In genomic region chr6:36608788-36609563, GRCh38 we compare ENCODE assay signal across 13 cellular contexts. TPM values are rescaled to one million over a fixed set of nuclear protein-coding genes. Genes with fewer than 3 reads are reported as not detected.
DNase-seq lines count a peak whose midpoint lies in the region; ATAC-seq and TF ChIP-seq lines count a peak whose summit lies in the region.
"Had no signal": no experiment of that assay in that cellular context is flagged by ENCODE, and none has a peak within 500 bp of the region (broad histone marks: within the 10 kb centered on the region; RNA-seq: fewer than 3 reads in every experiment).

No MANE protein-coding gene starts in this region.

- DNase-seq in activated T-cell treated with anti-CD3 and anti-CD28 coated beads, Interleukin-2, amount 50 U/mL, for 72 hours = no peak
- DNase-seq in activated T-cell treated with anti-CD3 and anti-CD28 coated beads, Interleukin-2, amount 50 U/mL, for 1 hour = no peak
- DNase-seq in activated CD8-positive, alpha-beta T cell treated with anti-CD3 and anti-CD28 coated beads, Interleukin-2, amount 10 ng/mL, durations not matched to agents 7 days and 5 days = no peak
- DNase-seq in left colon = no peak
- no peak for DNase-seq in GM13976 (ENCODE audit: low spot score)
- DNase-seq in uterus = no peak
- no peak for DNase-seq in cerebellum (ENCODE audit: low spot score)
- DNase-seq: activated CD8-positive, alpha-beta memory T cell treated with anti-CD3 and anti-CD28 coated beads, Interleukin-2, amount 50 U/mL, for 48 hours; Kasumi-1; left lung had no signal

- peaks cover 46% of the 10 kb centered on the region for H3K4me1 Mint-ChIP-seq in activated T-cell treated with anti-CD3 and anti-CD28 coated beads, Interleukin-2, amount 50 U/mL, for 72 hours (ENCODE audit: low read depth)
- H3K4me1 Mint-ChIP-seq in activated CD8-positive, alpha-beta T cell treated with anti-CD3 and anti-CD28 coated beads, Interleukin-2, amount 10 ng/mL, durations not matched to agents 7 days and 5 days (ENCODE audit: low read depth) = peaks cover 34% of the 10 kb centered on the region

- no peak overlapping the region for H3K9ac ChIP-seq in subcutaneous abdominal adipose tissue (ENCODE audit: low read length in 5 of 5)

- in situ Hi-C loops in GM13976 (cut with MboI; ENCODE audit: low sequenced_read_pairs, unreplicated experiment) = no loop called here

- no peak for TF ChIP-seq POLR2A in uterus (IDR thresholded peaks at IDR 0.05)

- H3K27ac ChIP-seq in subcutaneous abdominal adipose tissue (ENCODE audit: low read depth, low read length) = peak overlapping the region; percentile 69
- H3K27ac ChIP-seq in uterus = peak overlapping the region in 1 of 2 donors; percentile 1
- H3K27ac ChIP-seq: C4-2B had no signal

- H3K9me3 Mint-ChIP-seq in activated T-cell treated with anti-CD3 and anti-CD28 coated beads, Interleukin-2, amount 50 U/mL, for 72 hours = no peaks in the 10 kb centered on the region
- H3K9me3 Mint-ChIP-seq in activated CD8-positive, alpha-beta T cell treated with anti-CD3 and anti-CD28 coated beads, Interleukin-2, amount 10 ng/mL, durations not matched to agents 7 days and 5 days (ENCODE audit: insufficient read depth) = no peaks in the 10 kb centered on the region

- POLR2A ChIA-PET in activated CD8-positive, alpha-beta T cell treated with anti-CD3 and anti-CD28 coated beads, Interleukin-2, amount 10 ng/mL, durations not matched to agents 7 days and 5 days (lab: Charles Lee) = interaction anchor here (0.7 to 2.0 kb wide), 5 partner anchors 9 to 69 kb away, joined by 3 to 9 read pairs (median 4); partner anchors contain the start of genes CDKN1A and SRSF3

- H3K4me3 ChIP-seq in subcutaneous abdominal adipose tissue (ENCODE audit: low read depth in 1 of 5, low read length in 5 of 5) = no peak overlapping the region
- H3K4me3 ChIP-seq in uterus = no peak overlapping the region
- H3K4me3 ChIP-seq: left lung, vagina had no signal

- peak overlapping the region; percentile 36 for H3K27ac Mint-ChIP-seq in activated T-cell treated with anti-CD3 and anti-CD28 coated beads, Interleukin-2, amount 50 U/mL, for 72 hours
- H3K27ac Mint-ChIP-seq in activated CD8-positive, alpha-beta T cell treated with anti-CD3 and anti-CD28 coated beads, Interleukin-2, amount 10 ng/mL, durations not matched to agents 7 days and 5 days = peak overlapping the region; percentile 60

- intact Hi-C loops in left colon (cut with DNase I, micrococcal nuclease) (no loop called here), uterus (cut with DNase I; ENCODE audit: low total_unique reads) (no loop called here)

- peaks cover 0 to 33% (median 26%) of the 10 kb centered on the region in 5 donors for H3K4me1 ChIP-seq in subcutaneous abdominal adipose tissue (ENCODE audit: control insufficient read depth in 5 of 5, insufficient read depth in 5 of 5, low read length in 5 of 5)
- H3K4me1 ChIP-seq in uterus = peaks cover 0 to 9% of the 10 kb centered on the region in 2 donors

- H3K4me3 Mint-ChIP-seq in activated T-cell treated with anti-CD3 and anti-CD28 coated beads, Interleukin-2, amount 50 U/mL, for 72 hours = no peak overlapping the region
- no peak overlapping the region for H3K4me3 Mint-ChIP-seq in activated CD8-positive, alpha-beta T cell treated with anti-CD3 and anti-CD28 coated beads, Interleukin-2, amount 10 ng/mL, durations not matched to agents 7 days and 5 days

- CTCF ChIA-PET in activated CD8-positive, alpha-beta T cell treated with anti-CD3 and anti-CD28 coated beads, Interleukin-2, amount 10 ng/mL, durations not matched to agents 7 days and 5 days (lab: Charles Lee) = interaction anchor here (0.6 to 4.6 kb wide), 7 partner anchors 16 to 276 kb away, joined by 3 to 25 read pairs (median 3); partner anchors contain the start of gene C6orf89

- peak in 1 of 2 donors; percentile 10 for ATAC-seq in activated T-cell treated with anti-CD3 and anti-CD28 coated beads, Interleukin-2, amount 50 U/mL, for 72 hours (replicated peaks in 1 of 2)
- peak; percentile 17 for ATAC-seq in activated CD8-positive, alpha-beta T cell treated with anti-CD3 and anti-CD28 coated beads, Interleukin-2, amount 10 ng/mL, durations not matched to agents 7 days and 5 days
- ATAC-seq in left colon = peak; percentile 57

- no peak for TF ChIP-seq CTCF in GM13976 (IDR thresholded peaks at IDR 0.05; ENCODE audit: borderline replicate concordance, control extremely low read depth, extremely low read depth, insufficient read depth, missing control alignments)
- no peak for TF ChIP-seq CTCF in uterus (IDR thresholded peaks at IDR 0.05)

- H3K36me3 ChIP-seq in subcutaneous abdominal adipose tissue (ENCODE audit: control insufficient read depth in 5 of 5, insufficient read depth in 5 of 5, low read length in 5 of 5) = peaks cover 23 to 86% (median 65%) of the 10 kb centered on the region in 5 donors
- H3K36me3 ChIP-seq in uterus = no peaks in the 10 kb centered on the region

- peaks cover 24 to 48% of the 10 kb centered on the region in 2 donors for H3K36me3 Mint-ChIP-seq in activated T-cell treated with anti-CD3 and anti-CD28 coated beads, Interleukin-2, amount 50 U/mL, for 72 hours (ENCODE audit: insufficient read depth in 2 of 2)
- H3K36me3 Mint-ChIP-seq in activated CD8-positive, alpha-beta T cell treated with anti-CD3 and anti-CD28 coated beads, Interleukin-2, amount 10 ng/mL, durations not matched to agents 7 days and 5 days (ENCODE audit: low read depth) = peaks cover 78% of the 10 kb centered on the region

- H3K9me3 ChIP-seq in subcutaneous abdominal adipose tissue (ENCODE audit: control insufficient read depth in 5 of 5, low read length in 5 of 5) = no peaks in the 10 kb centered on the region
- no peaks in the 10 kb centered on the region for H3K9me3 ChIP-seq in uterus
- H3K9me3 ChIP-seq: left lung, vagina had no signal

- H3K27me3 Mint-ChIP-seq in activated T-cell treated with anti-CD3 and anti-CD28 coated beads, Interleukin-2, amount 50 U/mL, for 72 hours (ENCODE audit: low read depth) = no peaks in the 10 kb centered on the region
- no peaks in the 10 kb centered on the region for H3K27me3 Mint-ChIP-seq in activated CD8-positive, alpha-beta T cell treated with anti-CD3 and anti-CD28 coated beads, Interleukin-2, amount 10 ng/mL, durations not matched to agents 7 days and 5 days (ENCODE audit: low read depth)

- no peaks in the 10 kb centered on the region for H3K27me3 ChIP-seq in subcutaneous abdominal adipose tissue (ENCODE audit: control insufficient read depth in 5 of 5, insufficient read depth in 4 of 5, low read length in 5 of 5)
- no peaks in the 10 kb centered on the region for H3K27me3 ChIP-seq in uterus
- H3K27me3 ChIP-seq: left lung, vagina had no signal

RNA-seq across cellular contexts. Expression of gene SRSF3, which starts 14.8 kb away (rescaled TPM):
- 100 to 1,000 TPM; 409 to 541 TPM for total RNA-seq in activated T-cell treated with anti-CD3 and anti-CD28 coated beads, Interleukin-2, amount 50 U/mL, for 72 hours
- total RNA-seq in activated CD8-positive, alpha-beta T cell treated with anti-CD3 and anti-CD28 coated beads, Interleukin-2, amount 10 ng/mL, durations not matched to agents 7 days and 5 days = 100 to 1,000 TPM; 482 to 509 TPM
- total RNA-seq in left colon (100 to 1,000 TPM; 178 to 242 TPM), uterus (100 to 1,000 TPM in 3 of 4 donors, 10 to 100 TPM in 1; 98.8 to 239 (median 179) TPM), cerebellum (169 TPM)
